25 cellular contexts compared by ENCODE assay signal in genomic region chr5:66743344-66743743, GRCh38.
"Had no signal": no experiment of that assay in that cellular context is flagged by ENCODE, and none has a peak within 500 bp of the region (broad histone marks: within the 10 kb centered on the region; RNA-seq: fewer than 3 reads in every experiment).

No MANE protein-coding gene starts in this region.

- H3K4me3 Mint-ChIP-seq: activated CD4-positive, alpha-beta memory T cell treated with anti-CD3 and anti-CD28 coated beads, Interleukin-2, amount 10 ng/mL, durations not matched to agents 7 days and 5 days; activated CD4-positive, alpha-beta T cell treated with anti-CD3 and anti-CD28 coated beads, Interleukin-2, amount 10 ng/mL, durations not matched to agents 7 days and 5 days; activated T-cell treated with anti-CD3 and anti-CD28 coated beads, Interleukin-2, amount 50 U/mL, for 24 hours; effector memory CD8-positive, alpha-beta T cell; memory B cell; naive thymus-derived CD8-positive, alpha-beta T cell; neural progenitor cell; WTC11 had no signal

- H2AFZ ChIP-seq: neural progenitor cell, parathyroid adenoma had no signal

- H3K4me1 ChIP-seq: neural progenitor cell, parathyroid adenoma, psoas muscle had no signal

- H3K9ac ChIP-seq: neural progenitor cell, parathyroid adenoma had no signal

- H3K4me1 Mint-ChIP-seq: WTC11 had no signal

- H3K36me3 Mint-ChIP-seq: naive thymus-derived CD8-positive, alpha-beta T cell; neural progenitor cell; WTC11 had no signal

- H3K27me3 ChIP-seq: brain microvascular endothelial cell, gastrocnemius medialis, neural progenitor cell, tibial nerve had no signal

- DNase-seq: activated CD4-positive, alpha-beta memory T cell treated with anti-CD3 and anti-CD28 coated beads, Interleukin-2, amount 10 ng/mL, durations not matched to agents 7 days and 5 days; activated CD4-positive, alpha-beta T cell treated with anti-CD3 and anti-CD28 coated beads for 1 hour; activated CD8-positive, alpha-beta memory T cell treated with anti-CD3 and anti-CD28 coated beads, Interleukin-2, amount 50 U/mL, for 48 hours; activated gamma-delta T cell treated with Interleukin-2 at 50 U/mL for 16 hours; activated naive CD4-positive, alpha-beta T cell treated with anti-CD3 and anti-CD28 coated beads, Interleukin-2, amount 50 U/mL, for 16 hours; activated T-cell treated with anti-CD3 and anti-CD28 coated beads, Interleukin-2, amount 50 U/mL, for 24 hours; amniotic stem cell; caudate nucleus; cortex of kidney; effector memory CD8-positive, alpha-beta T cell; gastrocnemius medialis; glutamatergic neuron; hippocampal formation; naive thymus-derived CD8-positive, alpha-beta T cell; occipital lobe; spleen; stimulated activated naive CD4-positive, alpha-beta T cell treated with Interleukin-2 at 50 U/mL for 16 hours had no signal

- H3K4me2 ChIP-seq: neural progenitor cell had no signal

- H3K27ac Mint-ChIP-seq: activated CD4-positive, alpha-beta memory T cell treated with anti-CD3 and anti-CD28 coated beads, Interleukin-2, amount 10 ng/mL, durations not matched to agents 7 days and 5 days; activated CD4-positive, alpha-beta T cell treated with anti-CD3 and anti-CD28 coated beads, Interleukin-2, amount 10 ng/mL, durations not matched to agents 7 days and 5 days; activated T-cell treated with anti-CD3 and anti-CD28 coated beads, Interleukin-2, amount 50 U/mL, for 24 hours; effector memory CD8-positive, alpha-beta T cell; memory B cell; naive thymus-derived CD8-positive, alpha-beta T cell; neural progenitor cell; WTC11 had no signal

- H3K9me3 ChIP-seq: gastrocnemius medialis, psoas muscle, spleen, tibial nerve had no signal

- H3K9me3 Mint-ChIP-seq: activated CD4-positive, alpha-beta memory T cell treated with anti-CD3 and anti-CD28 coated beads, Interleukin-2, amount 10 ng/mL, durations not matched to agents 7 days and 5 days; activated T-cell treated with anti-CD3 and anti-CD28 coated beads, Interleukin-2, amount 50 U/mL, for 24 hours; effector memory CD8-positive, alpha-beta T cell; memory B cell; naive thymus-derived CD8-positive, alpha-beta T cell; neural progenitor cell had no signal

- H3K79me2 ChIP-seq: parathyroid adenoma had no signal

- ATAC-seq: effector memory CD8-positive, alpha-beta T cell; gastrocnemius medialis; naive thymus-derived CD8-positive, alpha-beta T cell; WTC11 had no signal

- H3K36me3 ChIP-seq: brain microvascular endothelial cell, gastrocnemius medialis, neural progenitor cell, spleen, tibial nerve had no signal

- H3K27ac ChIP-seq: brain microvascular endothelial cell, neural progenitor cell, parathyroid adenoma, psoas muscle, spleen, tibial nerve had no signal

- H3K4me3 ChIP-seq: gastrocnemius medialis, neural progenitor cell, psoas muscle, spleen, tibial nerve had no signal
